Comparison of ENCODE assay signal across 12 cellular contexts in the genomic region with DNA sequence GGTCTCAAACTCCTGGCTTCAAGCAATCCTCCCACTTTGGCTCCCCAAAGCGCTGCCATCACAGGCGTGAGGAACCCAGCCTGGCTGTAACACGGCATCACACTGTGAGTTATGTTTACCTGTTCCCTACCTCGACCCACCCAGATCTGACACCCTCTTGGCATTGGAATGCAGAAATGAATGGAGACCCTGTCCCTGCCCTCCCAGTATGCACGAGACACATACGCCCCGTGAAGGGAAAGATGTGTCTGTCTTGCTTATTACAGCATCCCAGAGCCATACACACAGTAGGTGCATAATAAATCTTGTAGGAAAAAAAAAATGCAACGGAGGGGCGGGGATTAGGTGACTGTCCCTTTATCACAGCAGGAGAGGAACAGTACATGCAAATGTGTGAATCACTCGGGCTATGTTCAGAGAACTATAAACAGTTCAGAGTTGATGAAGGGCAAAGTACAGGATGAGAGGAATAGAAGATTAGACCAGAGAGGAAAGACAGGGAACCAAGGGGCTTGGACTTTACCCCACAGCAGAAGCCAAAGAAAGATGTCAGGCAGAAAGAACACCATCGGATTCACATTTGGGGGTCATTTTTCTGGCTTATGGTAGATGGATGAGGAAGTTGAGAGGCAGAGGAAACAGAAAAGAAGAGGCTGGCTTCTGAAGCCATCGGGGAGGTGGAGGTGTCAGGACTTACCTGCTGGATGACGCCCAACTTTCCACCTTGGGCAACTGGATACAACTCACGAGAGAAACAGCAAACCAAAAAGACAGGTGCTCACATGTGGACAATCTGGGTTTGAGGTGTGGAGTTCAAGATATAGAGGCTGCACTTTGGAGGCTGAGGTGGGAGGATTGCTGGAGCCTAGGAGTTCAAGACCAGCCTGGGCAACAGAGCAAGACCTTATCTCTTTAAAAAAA.
DNase-seq lines count a peak whose midpoint lies in the region; ATAC-seq and FAIRE-seq lines count a peak whose summit lies in the region.
"Had no signal": no experiment of that assay in that cellular context is flagged by ENCODE, and none has a peak within 500 bp of the region (broad histone marks: within the 10 kb centered on the region; RNA-seq: fewer than 3 reads in every experiment).

No MANE protein-coding gene starts in this region.

- H3K9me3 ChIP-seq in CD8-positive, alpha-beta memory T cell (ENCODE audit: low read length): no peaks in the 10 kb centered on the region

- FAIRE-seq in urothelium cell line (lab: Jason Lieb, UNC): no peak

- no peaks in the 10 kb centered on the region for H3K36me3 ChIP-seq in CD8-positive, alpha-beta memory T cell (ENCODE audit: insufficient read depth, low read length)

- H3K4me1 ChIP-seq in CD8-positive, alpha-beta memory T cell (ENCODE audit: insufficient read depth, low read length): peaks cover 16% of the 10 kb centered on the region

- H3K36me3 Mint-ChIP-seq in CD8-positive, alpha-beta memory T cell: peaks cover 0 to 2% (median 0%) of the 10 kb centered on the region in 3 donors
- no peaks in the 10 kb centered on the region for H3K36me3 Mint-ChIP-seq in activated T-cell treated with anti-CD3 and anti-CD28 coated beads, Interleukin-2, amount 50 U/mL, for 72 hours (ENCODE audit: insufficient read depth in 2 of 2)

- POLR2A ChIA-PET in CD8-positive, alpha-beta memory T cell (lab: Charles Lee): interaction anchor here (0.7 kb wide), 1 partner anchor 9 kb away, joined by 7 read pairs; no protein-coding TSS in a partner anchor

- peaks cover 0 to 6% (median 0%) of the 10 kb centered on the region in 5 donors for H3K9me3 Mint-ChIP-seq in CD8-positive, alpha-beta memory T cell
- no peaks in the 10 kb centered on the region for H3K9me3 Mint-ChIP-seq in activated T-cell treated with anti-CD3 and anti-CD28 coated beads, Interleukin-2, amount 50 U/mL, for 72 hours
- H3K9me3 Mint-ChIP-seq: stimulated activated naive CD8-positive, alpha-beta T cell treated with anti-CD3 and anti-CD28 coated beads, Interleukin-15, Interleukin-2, amounts not matched to agents 100 ng/mL and 50 ng/mL, for 24 hours had no signal

- H3K4me3 ChIP-seq in CD8-positive, alpha-beta memory T cell (ENCODE audit: low read length): no peak overlapping the region

- DNase-seq in CD8-positive, alpha-beta memory T cell: no peak
- DNase-seq in HT-29 (ENCODE audit: low spot score): peak; percentile 66
- DNase-seq in amniotic epithelial cell (ENCODE audit: low read depth): peak; percentile 14
- DNase-seq in mucosa of gallbladder (ENCODE audit: low spot score): peak; percentile 62
- DNase-seq in activated T-cell treated with anti-CD3 and anti-CD28 coated beads, Interleukin-2, amount 50 U/mL, for 72 hours: no peak
- DNase-seq in urothelium cell line (ENCODE audit: low spot score): no peak
- DNase-seq in GDM1 (lab: John Stamatoyannopoulos, UW): no peak
- no peak for DNase-seq in NCI-H446 treated with DMSO at 0.1 percent for 48 hours (lab: John Stamatoyannopoulos, UW)
- DNase-seq: activated CD4-positive, alpha-beta T cell treated with anti-CD3 and anti-CD28 coated beads, Interleukin-2, amount 50 U/mL, for 1 hour; NCI-H1436 treated with DMSO at 0.1 percent for 48 hours; NCI-H82 had no signal

- H3K4me3 Mint-ChIP-seq in CD8-positive, alpha-beta memory T cell: peak overlapping the region in 5 of 7 donors; percentile 16 to 87 (median 64)
- H3K4me3 Mint-ChIP-seq in activated T-cell treated with anti-CD3 and anti-CD28 coated beads, Interleukin-2, amount 50 U/mL, for 72 hours: peak overlapping the region in 1 of 2 donors; percentile 7

- no peak overlapping the region for H3K27ac Mint-ChIP-seq in CD8-positive, alpha-beta memory T cell
- no peak overlapping the region for H3K27ac Mint-ChIP-seq in activated T-cell treated with anti-CD3 and anti-CD28 coated beads, Interleukin-2, amount 50 U/mL, for 72 hours
- H3K27ac Mint-ChIP-seq: stimulated activated naive CD8-positive, alpha-beta T cell treated with anti-CD3 and anti-CD28 coated beads, Interleukin-15, Interleukin-2, amounts not matched to agents 100 ng/mL and 50 ng/mL, for 24 hours had no signal

- CTCF ChIA-PET in CD8-positive, alpha-beta memory T cell (lab: Charles Lee): interaction anchor here (0.6 kb wide), 1 partner anchor 1102 kb away, joined by 3 read pairs; no protein-coding TSS in a partner anchor

- peaks cover 12 to 18% of the 10 kb centered on the region in 2 donors for H3K27me3 Mint-ChIP-seq in CD8-positive, alpha-beta memory T cell
- H3K27me3 Mint-ChIP-seq in activated T-cell treated with anti-CD3 and anti-CD28 coated beads, Interleukin-2, amount 50 U/mL, for 72 hours (ENCODE audit: low read depth): peaks cover 24% of the 10 kb centered on the region

- ATAC-seq in activated T-cell treated with anti-CD3 and anti-CD28 coated beads, Interleukin-2, amount 50 U/mL, for 72 hours (replicated peaks in 1 of 2): no peak

- H3K27ac ChIP-seq in CD8-positive, alpha-beta memory T cell (ENCODE audit: low read depth, low read length): no peak overlapping the region

- peaks cover 12 to 18% (median 18%) of the 10 kb centered on the region in 3 donors for H3K4me1 Mint-ChIP-seq in CD8-positive, alpha-beta memory T cell
- H3K4me1 Mint-ChIP-seq in activated T-cell treated with anti-CD3 and anti-CD28 coated beads, Interleukin-2, amount 50 U/mL, for 72 hours (ENCODE audit: low read depth): peaks cover 32% of the 10 kb centered on the region

- peaks cover 6% of the 10 kb centered on the region for H3K27me3 ChIP-seq in CD8-positive, alpha-beta memory T cell (ENCODE audit: insufficient read depth, low read length, poor library complexity, severe bottlenecking)

Comparison
In these comparisons a context has a peak if more than half of its experiments do, and no peak if none do; other contexts are left out.
1. DNase-seq: peak in HT-29 (single experiment), amniotic epithelial cell (single experiment) and mucosa of gallbladder (single experiment); none in CD8-positive, alpha-beta memory T cell (0 of 5), activated T-cell treated with anti-CD3 and anti-CD28 coated beads, Interleukin-2, amount 50 U/mL, for 72 hours (0 of 2), urothelium cell line (single experiment), GDM1 (single experiment) and NCI-H446 treated with DMSO at 0.1 percent for 48 hours (single experiment).